ENCODE assay signal across 22 cellular contexts in the genomic region with DNA sequence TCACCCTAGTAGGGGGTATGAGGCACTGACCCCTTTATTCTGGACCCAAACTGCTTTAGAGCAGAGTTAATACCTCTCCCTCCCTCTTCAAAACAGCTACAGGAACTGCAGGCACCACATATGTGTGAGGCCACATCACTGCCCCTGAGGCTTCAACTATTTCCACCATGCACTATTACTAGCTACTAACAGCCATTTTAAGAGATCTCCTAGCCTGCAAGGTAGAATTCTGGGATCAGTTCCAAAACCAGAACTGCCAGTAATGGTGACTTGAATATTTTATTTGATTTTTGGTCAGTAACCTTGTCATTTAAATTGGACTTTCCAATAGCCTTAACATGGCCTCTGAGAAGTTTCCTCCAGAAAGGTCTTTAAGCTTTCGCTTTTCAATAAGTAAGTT. TPM values are rescaled to one million over a fixed set of nuclear protein-coding genes. Genes with fewer than 3 reads are reported as not detected.
DNase-seq lines count a peak whose midpoint lies in the region; ATAC-seq, FAIRE-seq and TF ChIP-seq lines count a peak whose summit lies in the region.
"Had no signal": no experiment of that assay in that cellular context is flagged by ENCODE, and none has a peak within 500 bp of the region (broad histone marks: within the 10 kb centered on the region; RNA-seq: fewer than 3 reads in every experiment).

No MANE protein-coding gene starts in this region.

- H3K4me2 ChIP-seq in Loucy (ENCODE audit: low read depth, low read length, poor library complexity, severe bottlenecking) = peak overlapping the region; percentile 67
- H3K4me2 ChIP-seq: BLaER1 treated with 17β-estradiol and CSF1 and Interleukin-3, amounts not matched to agents 10 nM and 100 nM had no signal

- H3K9me3 ChIP-seq in Loucy (ENCODE audit: insufficient read depth, low read depth, low read length) = no peaks in the 10 kb centered on the region
- H3K9me3 ChIP-seq: BLaER1 treated with 17β-estradiol and CSF1 and Interleukin-3, amounts not matched to agents 10 nM and 100 nM had no signal

- H3F3A ChIP-seq in Loucy (ENCODE audit: low read depth) = no peaks in the 10 kb centered on the region

- DNase-seq in NCI-H2196 (lab: John Stamatoyannopoulos, UW; ENCODE audit: unreplicated experiment) (peak; percentile 10), NCI-H2196 treated with DMSO at 0.1 percent for 48 hours (lab: John Stamatoyannopoulos, UW; ENCODE audit: unreplicated experiment) (no peak), dorsolateral prefrontal cortex (no peak), urothelium cell line (ENCODE audit: low spot score) (no peak), foreskin keratinocyte (no peak)
- DNase-seq: 8988T; CD4-positive, alpha-beta memory T cell; DMS53; GF-D8; H7; HFFc6; NCI-H1417 treated with DMSO at 0.1 percent for 48 hours; NCI-H187 treated with DMSO at 0.1 percent for 48 hours; NCI-H2107; NCI-H2227 treated with DMSO at 0.1 percent for 48 hours; NCI-H510A; OCI-M1; Right ventricle myocardium superior; SW 1271 had no signal

- H3K79me2 ChIP-seq in Loucy (ENCODE audit: insufficient read depth, low read length) = peaks cover 14% of the 10 kb centered on the region

- TF ChIP-seq CTCF in Loucy (conservative IDR thresholded peaks at IDR 0.05; ENCODE audit: low read length) (no peak), dorsolateral prefrontal cortex (IDR thresholded peaks at IDR 0.05 in 54 of 56, conservative IDR thresholded peaks at IDR 0.05 in 2 of 56; ENCODE audit: low read depth in 1 of 56, partially characterized antibody in 56 of 56) (no peak), foreskin keratinocyte (conservative IDR thresholded peaks at IDR 0.05) (no peak)

- H3K27ac ChIP-seq in dorsolateral prefrontal cortex = peak overlapping the region in 37 of 59 donors; percentile 3 to 77 (median 45)
- no peak overlapping the region for H3K27ac ChIP-seq in foreskin keratinocyte
- H3K27ac ChIP-seq: BLaER1 treated with 17β-estradiol and CSF1 and Interleukin-3, amounts not matched to agents 10 nM and 100 nM had no signal

- no peaks in the 10 kb centered on the region for H4K20me1 ChIP-seq in Loucy (ENCODE audit: insufficient read depth, low read length, poor library complexity, severe bottlenecking)
- H4K20me1 ChIP-seq: BLaER1 treated with 17β-estradiol and CSF1 and Interleukin-3, amounts not matched to agents 10 nM and 100 nM had no signal

- intact Hi-C loops in dorsolateral prefrontal cortex (cut with DNase I) = loop anchor here in 1 of 2 donors (5.0 kb wide), 1 partner anchor 150 kb away; a partner anchor contains a TSS

- peak overlapping the region; percentile 45 for H3K4me3 ChIP-seq in Loucy (ENCODE audit: low read length, poor library complexity, severe bottlenecking)
- H3K4me3 ChIP-seq in dorsolateral prefrontal cortex = no peak overlapping the region
- H3K4me3 ChIP-seq: BLaER1 treated with 17β-estradiol and CSF1 and Interleukin-3, amounts not matched to agents 10 nM and 100 nM had no signal

- peaks cover 77% of the 10 kb centered on the region for H3K4me1 ChIP-seq in Loucy (ENCODE audit: insufficient read depth, low read length, poor library complexity, severe bottlenecking)
- no peaks in the 10 kb centered on the region for H3K4me1 ChIP-seq in foreskin keratinocyte
- H3K4me1 ChIP-seq: BLaER1 treated with 17β-estradiol and CSF1 and Interleukin-3, amounts not matched to agents 10 nM and 100 nM had no signal

- ATAC-seq in foreskin keratinocyte = no peak
- no peak for ATAC-seq in GM21737 (IDR thresholded peaks at IDR 0.05; ENCODE audit: unreplicated experiment)

- no peaks in the 10 kb centered on the region for H3K9me2 ChIP-seq in Loucy (replicated peaks; ENCODE audit: low read depth, low read length)

- peak overlapping the region; percentile 56 for H3K9ac ChIP-seq in Loucy (ENCODE audit: low read depth, low read length, poor library complexity, severe bottlenecking)
- H3K9ac ChIP-seq: BLaER1 treated with 17β-estradiol and CSF1 and Interleukin-3, amounts not matched to agents 10 nM and 100 nM had no signal

- no peaks in the 10 kb centered on the region for H3K27me3 ChIP-seq in Loucy (ENCODE audit: insufficient read depth, low read length, poor library complexity, severe bottlenecking)
- no peaks in the 10 kb centered on the region for H3K27me3 ChIP-seq in dorsolateral prefrontal cortex
- no peaks in the 10 kb centered on the region for H3K27me3 ChIP-seq in foreskin keratinocyte
- H3K27me3 ChIP-seq: BLaER1 treated with 17β-estradiol and CSF1 and Interleukin-3, amounts not matched to agents 10 nM and 100 nM had no signal

- H3K36me3 ChIP-seq in Loucy (ENCODE audit: insufficient read depth, low read length) = no peaks in the 10 kb centered on the region

- FAIRE-seq in urothelium cell line (lab: Jason Lieb, UNC) = peak; percentile 9

- H2AFZ ChIP-seq in Loucy (ENCODE audit: low read length) = no peak overlapping the region

RNA-seq across cellular contexts. Expression of a gene that starts 55.3 kb away (rescaled TPM):
- 10 to 100 TPM; 20.3 to 54.9 (median 37.0) TPM for total RNA-seq in dorsolateral prefrontal cortex
- total RNA-seq in foreskin keratinocyte = 3.7 and 5.4 TPM in 2 replicates
- 0.57 and 0.64 TPM in 2 replicates for polyA plus RNA-seq in foreskin keratinocyte
